ENCODE assay signal across 1 cellular context in the genomic region with DNA sequence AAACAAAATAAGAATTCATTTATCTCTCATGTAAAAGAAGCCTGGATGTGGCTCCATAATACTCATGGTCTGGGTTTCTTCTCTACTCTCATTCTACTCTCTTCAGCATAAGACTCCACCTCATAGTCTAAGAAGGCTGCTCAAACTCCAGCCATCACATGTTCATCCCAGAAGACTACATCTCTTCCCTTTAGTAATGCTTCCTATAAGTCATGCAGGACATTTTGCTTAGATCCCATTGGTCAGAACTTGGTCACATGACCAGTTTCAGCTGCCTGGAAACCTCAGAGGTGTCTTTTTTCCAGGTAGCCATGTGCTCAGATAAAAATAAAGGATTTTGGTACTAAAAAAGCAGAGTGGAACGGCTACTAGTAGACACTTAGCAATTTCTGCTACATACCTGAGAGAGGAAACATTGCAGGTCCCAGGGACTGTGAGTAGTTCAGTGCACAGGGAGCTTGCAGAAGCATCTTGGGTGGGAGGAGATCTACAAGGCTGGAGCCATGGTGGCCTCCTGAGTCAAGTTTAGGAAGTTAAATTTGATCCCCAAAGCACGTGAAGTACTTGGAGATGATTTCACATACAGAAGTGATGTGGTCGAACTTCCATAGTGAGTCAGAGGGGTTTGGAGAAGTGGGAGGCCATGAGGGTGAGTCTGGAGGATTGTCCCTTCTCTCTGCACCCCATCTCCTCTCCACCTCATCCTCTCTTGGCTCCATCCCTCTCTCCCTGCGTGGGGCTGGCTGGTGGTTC.
TF ChIP-seq lines count a peak whose summit lies in the region.

No MANE protein-coding gene starts in this region.

TF ChIP-seq in SK-N-SH treated with all-trans-retinoic acid at 6 μM for 48 hours, 23 proteins besides CTCF, POLR2A, EP300 and RAD21 (continued from another document):
- TF ChIP-seq, protein P1, sequence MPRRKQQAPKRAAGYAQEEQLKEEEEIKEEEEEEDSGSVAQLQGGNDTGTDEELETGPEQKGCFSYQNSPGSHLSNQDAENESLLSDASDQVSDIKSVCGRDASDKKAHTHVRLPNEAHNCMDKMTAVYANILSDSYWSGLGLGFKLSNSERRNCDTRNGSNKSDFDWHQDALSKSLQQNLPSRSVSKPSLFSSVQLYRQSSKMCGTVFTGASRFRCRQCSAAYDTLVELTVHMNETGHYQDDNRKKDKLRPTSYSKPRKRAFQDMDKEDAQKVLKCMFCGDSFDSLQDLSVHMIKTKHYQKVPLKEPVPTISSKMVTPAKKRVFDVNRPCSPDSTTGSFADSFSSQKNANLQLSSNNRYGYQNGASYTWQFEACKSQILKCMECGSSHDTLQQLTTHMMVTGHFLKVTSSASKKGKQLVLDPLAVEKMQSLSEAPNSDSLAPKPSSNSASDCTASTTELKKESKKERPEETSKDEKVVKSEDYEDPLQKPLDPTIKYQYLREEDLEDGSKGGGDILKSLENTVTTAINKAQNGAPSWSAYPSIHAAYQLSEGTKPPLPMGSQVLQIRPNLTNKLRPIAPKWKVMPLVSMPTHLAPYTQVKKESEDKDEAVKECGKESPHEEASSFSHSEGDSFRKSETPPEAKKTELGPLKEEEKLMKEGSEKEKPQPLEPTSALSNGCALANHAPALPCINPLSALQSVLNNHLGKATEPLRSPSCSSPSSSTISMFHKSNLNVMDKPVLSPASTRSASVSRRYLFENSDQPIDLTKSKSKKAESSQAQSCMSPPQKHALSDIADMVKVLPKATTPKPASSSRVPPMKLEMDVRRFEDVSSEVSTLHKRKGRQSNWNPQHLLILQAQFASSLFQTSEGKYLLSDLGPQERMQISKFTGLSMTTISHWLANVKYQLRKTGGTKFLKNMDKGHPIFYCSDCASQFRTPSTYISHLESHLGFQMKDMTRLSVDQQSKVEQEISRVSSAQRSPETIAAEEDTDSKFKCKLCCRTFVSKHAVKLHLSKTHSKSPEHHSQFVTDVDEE (CRISPR knock-in tag; IDR thresholded peaks at IDR 0.05): no peak
- TF ChIP-seq ZNF70 (CRISPR knock-in tag; IDR thresholded peaks at IDR 0.05) (no peak), TCF4 (CRISPR knock-in tag; IDR thresholded peaks at IDR 0.05; ENCODE audit: borderline replicate concordance) (no peak), BACH2 (CRISPR knock-in tag; IDR thresholded peaks at IDR 0.05; ENCODE audit: borderline replicate concordance) (no peak), SNAI2 (CRISPR knock-in tag; IDR thresholded peaks at IDR 0.05) (no peak), ISL1 (CRISPR knock-in tag; IDR thresholded peaks at IDR 0.05) (no peak), ZNF8 (CRISPR knock-in tag; IDR thresholded peaks at IDR 0.05) (no peak), ESRRG (CRISPR knock-in tag; IDR thresholded peaks at IDR 0.05) (no peak), ZFP30 (CRISPR knock-in tag; IDR thresholded peaks at IDR 0.05) (no peak)
- TF ChIP-seq, protein P2, sequence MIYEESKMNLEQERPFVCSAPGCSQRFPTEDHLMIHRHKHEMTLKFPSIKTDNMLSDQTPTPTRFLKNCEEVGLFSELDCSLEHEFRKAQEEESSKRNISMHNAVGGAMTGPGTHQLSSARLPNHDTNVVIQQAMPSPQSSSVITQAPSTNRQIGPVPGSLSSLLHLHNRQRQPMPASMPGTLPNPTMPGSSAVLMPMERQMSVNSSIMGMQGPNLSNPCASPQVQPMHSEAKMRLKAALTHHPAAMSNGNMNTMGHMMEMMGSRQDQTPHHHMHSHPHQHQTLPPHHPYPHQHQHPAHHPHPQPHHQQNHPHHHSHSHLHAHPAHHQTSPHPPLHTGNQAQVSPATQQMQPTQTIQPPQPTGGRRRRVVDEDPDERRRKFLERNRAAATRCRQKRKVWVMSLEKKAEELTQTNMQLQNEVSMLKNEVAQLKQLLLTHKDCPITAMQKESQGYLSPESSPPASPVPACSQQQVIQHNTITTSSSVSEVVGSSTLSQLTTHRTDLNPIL (CRISPR knock-in tag; IDR thresholded peaks at IDR 0.05; ENCODE audit: low read depth): no peak
- TF ChIP-seq, protein P3, sequence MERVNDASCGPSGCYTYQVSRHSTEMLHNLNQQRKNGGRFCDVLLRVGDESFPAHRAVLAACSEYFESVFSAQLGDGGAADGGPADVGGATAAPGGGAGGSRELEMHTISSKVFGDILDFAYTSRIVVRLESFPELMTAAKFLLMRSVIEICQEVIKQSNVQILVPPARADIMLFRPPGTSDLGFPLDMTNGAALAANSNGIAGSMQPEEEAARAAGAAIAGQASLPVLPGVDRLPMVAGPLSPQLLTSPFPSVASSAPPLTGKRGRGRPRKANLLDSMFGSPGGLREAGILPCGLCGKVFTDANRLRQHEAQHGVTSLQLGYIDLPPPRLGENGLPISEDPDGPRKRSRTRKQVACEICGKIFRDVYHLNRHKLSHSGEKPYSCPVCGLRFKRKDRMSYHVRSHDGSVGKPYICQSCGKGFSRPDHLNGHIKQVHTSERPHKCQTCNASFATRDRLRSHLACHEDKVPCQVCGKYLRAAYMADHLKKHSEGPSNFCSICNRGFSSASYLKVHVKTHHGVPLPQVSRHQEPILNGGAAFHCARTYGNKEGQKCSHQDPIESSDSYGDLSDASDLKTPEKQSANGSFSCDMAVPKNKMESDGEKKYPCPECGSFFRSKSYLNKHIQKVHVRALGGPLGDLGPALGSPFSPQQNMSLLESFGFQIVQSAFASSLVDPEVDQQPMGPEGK (CRISPR knock-in tag; IDR thresholded peaks at IDR 0.05; ENCODE audit: borderline replicate concordance): no peak
